Comparison of ENCODE assay signal across 9 cellular contexts in the genomic region with DNA sequence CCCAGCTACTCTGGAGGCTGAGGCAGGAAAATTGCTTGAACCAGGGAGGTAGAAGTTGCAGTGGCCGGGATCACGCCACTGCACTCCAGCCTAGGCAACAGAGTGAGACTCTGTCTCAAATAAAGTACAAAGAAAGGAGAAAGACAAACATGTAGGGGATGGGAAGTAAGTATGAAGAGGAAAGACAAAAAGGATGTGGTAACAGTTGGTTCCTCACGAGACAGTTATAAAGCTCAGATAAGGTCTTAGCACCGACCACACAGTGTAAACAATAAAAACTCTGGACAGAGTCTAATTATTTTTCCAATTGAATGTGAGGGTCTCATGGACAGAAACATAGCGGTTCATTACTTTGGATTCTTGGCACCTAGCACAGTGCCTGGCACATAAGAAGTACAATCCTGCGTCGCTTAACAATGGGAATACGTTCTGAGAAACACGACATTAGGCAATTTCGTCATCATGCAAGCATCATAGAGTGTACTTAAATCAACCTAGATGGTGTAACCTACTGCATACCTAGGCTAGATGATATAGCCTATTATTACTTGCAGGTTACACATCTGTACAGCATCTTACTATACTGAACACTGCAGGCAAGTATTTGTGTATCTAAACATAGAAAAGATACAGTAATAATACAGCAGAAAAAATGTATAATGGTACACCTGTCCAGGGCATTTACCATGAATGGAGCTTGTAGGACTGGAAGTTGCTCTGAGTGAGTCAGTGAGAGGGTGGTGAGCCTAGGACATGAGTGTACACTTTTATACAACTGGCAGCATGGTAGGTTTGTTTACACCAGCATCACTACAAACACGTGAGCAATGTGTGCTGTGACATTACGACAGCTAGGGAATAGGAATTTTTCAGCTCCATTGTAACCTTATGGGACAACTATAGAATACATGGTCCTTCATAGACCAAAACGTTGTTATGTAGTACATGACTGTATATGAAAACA. TPM values are rescaled to one million over a fixed set of nuclear protein-coding genes. Genes with fewer than 3 reads are reported as not detected.
A peak's percentile ranks its signal among the peaks of the same experiment; 100 is the strongest.
DNase-seq lines count a peak whose midpoint lies in the region; ATAC-seq and TF ChIP-seq lines count a peak whose summit lies in the region.
"Had no signal": no experiment of that assay in that cellular context is flagged by ENCODE, and none has a peak within 500 bp of the region (broad histone marks: within the 10 kb centered on the region; RNA-seq: fewer than 3 reads in every experiment).

No MANE protein-coding gene starts in this region.

- H3K27ac ChIP-seq in transverse colon: peak overlapping the region in 1 of 4 donors; percentile 12

- no peaks in the 10 kb centered on the region for H3K36me3 Mint-ChIP-seq in activated naive CD4-positive, alpha-beta T cell treated with anti-CD3 and anti-CD28 coated beads, Interleukin-2, amount 50 U/mL, for 24 hours
- peaks cover 6% of the 10 kb centered on the region for H3K36me3 Mint-ChIP-seq in T-helper 1 cell treated with Interleukin-12 subunit alpha and Interleukin-12 subunit beta and Interleukin-4 antibody, amounts not matched to agents 30 μg/mL and 1 μg/mL, for 36 hours (ENCODE audit: low read depth)
- no peaks in the 10 kb centered on the region for H3K36me3 Mint-ChIP-seq in stimulated activated effector memory CD8-positive, alpha-beta T cell treated with anti-CD3 and anti-CD28 coated beads, Interleukin-12 subunit alpha, Interleukin-12 subunit beta, amount 100 ng/mL, for 72 hours
- H3K36me3 Mint-ChIP-seq in mesothelial cell of epicardium: no peaks in the 10 kb centered on the region

- WGBS in transverse colon (ENCODE audit: low coverage in 1 of 2), 2 donors: 63 to 75% methylated on average over 3 to 13 of the region's 13 CpGs
- 78 to 82% methylated on average over 13 of the region's 13 CpGs for WGBS in lower leg skin, 2 donors

- H3K4me3 Mint-ChIP-seq in activated naive CD4-positive, alpha-beta T cell treated with anti-CD3 and anti-CD28 coated beads, Interleukin-2, amount 50 U/mL, for 24 hours: peak overlapping the region; percentile 15
- H3K4me3 Mint-ChIP-seq in T-helper 1 cell treated with Interleukin-12 subunit alpha and Interleukin-12 subunit beta and Interleukin-4 antibody, amounts not matched to agents 30 μg/mL and 1 μg/mL, for 36 hours: peak overlapping the region; percentile 72
- peak overlapping the region; percentile 22 for H3K4me3 Mint-ChIP-seq in stimulated activated effector memory CD8-positive, alpha-beta T cell treated with anti-CD3 and anti-CD28 coated beads, Interleukin-12 subunit alpha, Interleukin-12 subunit beta, amount 100 ng/mL, for 72 hours
- H3K4me3 Mint-ChIP-seq in mesothelial cell of epicardium: no peak overlapping the region

- in situ Hi-C loops in transverse colon (cut with MboI; ENCODE audit: low pct_ligation_motif_present in 1 of 4, low pct_unique_long_range_greater_than_20kb in 1 of 4, low sequenced_read_pairs in 3 of 4): no loop called here

- TF ChIP-seq EP300 in transverse colon (IDR thresholded peaks at IDR 0.05; ENCODE audit: low read depth): no peak

- H3K4me3 ChIP-seq in transverse colon: no peak overlapping the region
- no peak overlapping the region for H3K4me3 ChIP-seq in lower leg skin (ENCODE audit: low read depth, poor library complexity, severe bottlenecking)

- intact Hi-C loops in transverse colon (cut with DNase I; ENCODE audit: low total_unique reads) (no loop called here), lower leg skin (cut with DNase I; ENCODE audit: low total_unique reads) (no loop called here)

- H3K4me1 Mint-ChIP-seq in activated naive CD4-positive, alpha-beta T cell treated with anti-CD3 and anti-CD28 coated beads, Interleukin-2, amount 50 U/mL, for 24 hours: peaks cover 31% of the 10 kb centered on the region
- H3K4me1 Mint-ChIP-seq in T-helper 1 cell treated with Interleukin-12 subunit alpha and Interleukin-12 subunit beta and Interleukin-4 antibody, amounts not matched to agents 30 μg/mL and 1 μg/mL, for 36 hours (ENCODE audit: low read depth): peaks cover 22% of the 10 kb centered on the region
- H3K4me1 Mint-ChIP-seq in stimulated activated effector memory CD8-positive, alpha-beta T cell treated with anti-CD3 and anti-CD28 coated beads, Interleukin-12 subunit alpha, Interleukin-12 subunit beta, amount 100 ng/mL, for 72 hours: peaks cover 44% of the 10 kb centered on the region
- no peaks in the 10 kb centered on the region for H3K4me1 Mint-ChIP-seq in mesothelial cell of epicardium

- TF ChIP-seq POLR2A in transverse colon (IDR thresholded peaks at IDR 0.05): no peak
- TF ChIP-seq POLR2A in lower leg skin (IDR thresholded peaks at IDR 0.05): no peak

- H3K4me1 ChIP-seq in transverse colon: peaks cover 4 to 50% (median 21%) of the 10 kb centered on the region in 4 donors

- ATAC-seq in HG03097 (IDR thresholded peaks at IDR 0.05; ENCODE audit: low FRiP score, unreplicated experiment): peak; percentile 52
- ATAC-seq in stimulated activated effector memory CD8-positive, alpha-beta T cell treated with anti-CD3 and anti-CD28 coated beads, Interleukin-12 subunit alpha, Interleukin-12 subunit beta, amount 100 ng/mL, for 72 hours: peak; percentile 74

- no peaks in the 10 kb centered on the region for H3K27me3 Mint-ChIP-seq in activated naive CD4-positive, alpha-beta T cell treated with anti-CD3 and anti-CD28 coated beads, Interleukin-2, amount 50 U/mL, for 24 hours
- H3K27me3 Mint-ChIP-seq in T-helper 1 cell treated with Interleukin-12 subunit alpha and Interleukin-12 subunit beta and Interleukin-4 antibody, amounts not matched to agents 30 μg/mL and 1 μg/mL, for 36 hours (ENCODE audit: low read depth): no peaks in the 10 kb centered on the region
- no peaks in the 10 kb centered on the region for H3K27me3 Mint-ChIP-seq in mesothelial cell of epicardium (ENCODE audit: low read depth)

- no peaks in the 10 kb centered on the region for H3K36me3 ChIP-seq in transverse colon

- H3K27ac Mint-ChIP-seq in activated naive CD4-positive, alpha-beta T cell treated with anti-CD3 and anti-CD28 coated beads, Interleukin-2, amount 50 U/mL, for 24 hours: peak overlapping the region; percentile 1
- H3K27ac Mint-ChIP-seq in T-helper 1 cell treated with Interleukin-12 subunit alpha and Interleukin-12 subunit beta and Interleukin-4 antibody, amounts not matched to agents 30 μg/mL and 1 μg/mL, for 36 hours: peak overlapping the region; percentile 14
- peak overlapping the region; percentile 66 for H3K27ac Mint-ChIP-seq in stimulated activated effector memory CD8-positive, alpha-beta T cell treated with anti-CD3 and anti-CD28 coated beads, Interleukin-12 subunit alpha, Interleukin-12 subunit beta, amount 100 ng/mL, for 72 hours
- H3K27ac Mint-ChIP-seq in mesothelial cell of epicardium: no peak overlapping the region

- H3K9me3 Mint-ChIP-seq in activated naive CD4-positive, alpha-beta T cell treated with anti-CD3 and anti-CD28 coated beads, Interleukin-2, amount 50 U/mL, for 24 hours: no peaks in the 10 kb centered on the region
- H3K9me3 Mint-ChIP-seq in T-helper 1 cell treated with Interleukin-12 subunit alpha and Interleukin-12 subunit beta and Interleukin-4 antibody, amounts not matched to agents 30 μg/mL and 1 μg/mL, for 36 hours: no peaks in the 10 kb centered on the region
- no peaks in the 10 kb centered on the region for H3K9me3 Mint-ChIP-seq in stimulated activated effector memory CD8-positive, alpha-beta T cell treated with anti-CD3 and anti-CD28 coated beads, Interleukin-12 subunit alpha, Interleukin-12 subunit beta, amount 100 ng/mL, for 72 hours
- H3K9me3 Mint-ChIP-seq in mesothelial cell of epicardium: no peaks in the 10 kb centered on the region

- no peak for TF ChIP-seq CTCF in mesothelial cell of epicardium (IDR thresholded peaks at IDR 0.05; ENCODE audit: unreplicated experiment)
- no peak for TF ChIP-seq CTCF in transverse colon (IDR thresholded peaks at IDR 0.05)
- no peak for TF ChIP-seq CTCF in lower leg skin (IDR thresholded peaks at IDR 0.05)

- no peaks in the 10 kb centered on the region for H3K9me3 ChIP-seq in transverse colon

- no peak for DNase-seq in activated naive CD4-positive, alpha-beta T cell treated with Interleukin-2 at 50 U/mL for 16 hours
- no peak for DNase-seq in stimulated activated effector memory CD8-positive, alpha-beta T cell treated with anti-CD3 and anti-CD28 coated beads, Interleukin-12 subunit alpha, Interleukin-12 subunit beta, amount 100 ng/mL, for 72 hours (ENCODE audit: low spot score in 2 of 2)
- DNase-seq in mesothelial cell of epicardium (ENCODE audit: low spot score in 2 of 2, unreplicated experiment in 2 of 2) (no peak), transverse colon (no peak), lower leg skin (ENCODE audit: low spot score in 2 of 2) (no peak)
- DNase-seq: NCI-H748 treated with DMSO at 0.1 percent for 48 hours had no signal

- no peaks in the 10 kb centered on the region for H3K27me3 ChIP-seq in transverse colon

RNA-seq across cellular contexts. Expression of a gene that starts 38.2 kb away (rescaled TPM):
- total RNA-seq in mesothelial cell of epicardium: 23.5 to 24.6 TPM (median 24.5 TPM) in 3 replicates
- total RNA-seq in transverse colon: 10 to 100 TPM; 10.3 to 85.3 (median 66.5) TPM
- 1 to 10 TPM; 5.8 to 8.2 (median 6.6) TPM for total RNA-seq in lower leg skin
